In genomic region chr7:69757990-69758430, GRCh38 we compare ENCODE assay signal across 16 cellular contexts.
DNase-seq lines count a peak whose midpoint lies in the region; ATAC-seq, FAIRE-seq and TF ChIP-seq lines count a peak whose summit lies in the region.
"Had no signal": no experiment of that assay in that cellular context is flagged by ENCODE, and none has a peak within 500 bp of the region (broad histone marks: within the 10 kb centered on the region; RNA-seq: fewer than 3 reads in every experiment).

No MANE protein-coding gene starts in this region.

- H3K9ac ChIP-seq in IMR-90 (ENCODE audit: low read depth, low read length) (no peak overlapping the region), GM12878 (ENCODE audit: control insufficient read depth, insufficient read depth, low read length) (no peak overlapping the region), neural progenitor cell (no peak overlapping the region)
- H3K9ac ChIP-seq: SK-N-SH had no signal

- H4K5ac ChIP-seq in IMR-90 (ENCODE audit: low read depth, low read length) = no peak overlapping the region

- no peaks in the 10 kb centered on the region for H4K20me1 ChIP-seq in IMR-90 (ENCODE audit: insufficient read depth, low read length)
- no peaks in the 10 kb centered on the region for H4K20me1 ChIP-seq in GM12878 (ENCODE audit: control insufficient read depth, insufficient read depth)
- H4K20me1 ChIP-seq in neural progenitor cell (ENCODE audit: low read depth) = peaks cover 44% of the 10 kb centered on the region

- no peak overlapping the region for H2AFZ ChIP-seq in IMR-90 (replicated peaks; ENCODE audit: low read length, poor library complexity)
- H2AFZ ChIP-seq in GM12878 (ENCODE audit: control insufficient read depth, low read depth, low read length) = no peak overlapping the region
- H2AFZ ChIP-seq in neural progenitor cell (replicated peaks) = no peak overlapping the region

- H3K14ac ChIP-seq in IMR-90 (replicated peaks; ENCODE audit: low read depth, low read length) = no peak overlapping the region

- no peak for TF ChIP-seq POLR2A in IMR-90 (IDR thresholded peaks at IDR 0.05; ENCODE audit: low read depth, low read length)
- TF ChIP-seq POLR2A in GM12878 (IDR thresholded peaks at IDR 0.05; ENCODE audit: low read depth, low read length) = no peak

- H3K36me3 ChIP-seq in IMR-90 (ENCODE audit: control insufficient read depth, insufficient read depth, low read length) (no peaks in the 10 kb centered on the region), GM12878 (ENCODE audit: control insufficient read depth in 2 of 2, insufficient read depth in 2 of 2, low read length in 1 of 2) (no peaks in the 10 kb centered on the region), neural progenitor cell (no peaks in the 10 kb centered on the region)
- H3K36me3 ChIP-seq: thoracic aorta had no signal

- H3K9me1 ChIP-seq in IMR-90 (ENCODE audit: insufficient read depth, low read length) = no peaks in the 10 kb centered on the region

- TF ChIP-seq RAD21 in IMR-90 (IDR thresholded peaks at IDR 0.05; ENCODE audit: low read length) = no peak
- TF ChIP-seq RAD21 in GM12878 (IDR thresholded peaks at IDR 0.05; ENCODE audit: insufficient read depth, low read depth, low read length) = no peak

- no peak overlapping the region for H2AK9ac ChIP-seq in IMR-90 (replicated peaks; ENCODE audit: low read depth, low read length, poor library complexity)

- DNase-seq in GM03348 (ENCODE audit: low spot score) (peak; percentile 40), IMR-90 (no peak), GM12878 (ENCODE audit: low read depth, low spot score) (no peak), neural progenitor cell (ENCODE audit: low spot score) (no peak), urothelium cell line (ENCODE audit: low spot score) (no peak)
- DNase-seq: activated CD4-positive, alpha-beta T cell treated with anti-CD3 and anti-CD28 coated beads for 4 hours; activated CD8-positive, alpha-beta memory T cell treated with anti-CD3 and anti-CD28 coated beads, Interleukin-2, amount 50 U/mL, for 4 hours; activated naive CD4-positive, alpha-beta T cell treated with anti-CD3 and anti-CD28 coated beads, Interleukin-2, amount 10 ng/mL, durations not matched to agents 7 days and 5 days; body of pancreas; NCI-H1436 treated with DMSO at 0.1 percent for 48 hours; NCI-H510A treated with DMSO at 0.1 percent for 48 hours; SK-N-SH; stimulated activated CD4-positive, alpha-beta T cell treated with anti-CD3 and anti-CD28 coated beads, Interleukin-4, amount 100 ng/mL, for 4 hours had no signal

- H3K4me1 ChIP-seq in IMR-90 (ENCODE audit: control insufficient read depth, insufficient read depth, low read length) (no peaks in the 10 kb centered on the region), GM12878 (ENCODE audit: control insufficient read depth, insufficient read depth, low read length) (peaks cover under 1% of the 10 kb centered on the region), neural progenitor cell (peaks cover 46% of the 10 kb centered on the region)
- H3K4me1 ChIP-seq: body of pancreas had no signal

- TF ChIP-seq EP300 in GM12878 (IDR thresholded peaks at IDR 0.05; ENCODE audit: borderline replicate concordance in 1 of 2, control insufficient read depth in 1 of 2, low read depth in 2 of 2, low read length in 2 of 2) = 0 out of 4 replicates have a peak, but pooled peaks of 1 of the 2 experiments have one; percentile 25

- H3K4ac ChIP-seq in IMR-90 (ENCODE audit: low read depth, low read length) = no peak overlapping the region

- H3K79me1 ChIP-seq in IMR-90 (ENCODE audit: low read depth in 1 of 2, low read length in 2 of 2) = no peaks in the 10 kb centered on the region

- no peak overlapping the region for H3K4me3 Mint-ChIP-seq in neural progenitor cell
- H3K4me3 Mint-ChIP-seq: activated naive CD4-positive, alpha-beta T cell treated with anti-CD3 and anti-CD28 coated beads, Interleukin-2, amount 10 ng/mL, durations not matched to agents 7 days and 5 days had no signal

- H2AK5ac ChIP-seq in IMR-90 (ENCODE audit: low read depth, low read length) = no peak overlapping the region

- no peak overlapping the region for H3K56ac ChIP-seq in IMR-90 (ENCODE audit: extremely low read depth, insufficient read depth, low read length)

- peaks cover 19% of the 10 kb centered on the region for H3F3A ChIP-seq in neural progenitor cell (ENCODE audit: low read depth)

- no peak overlapping the region for H2BK5ac ChIP-seq in IMR-90 (ENCODE audit: low read depth, low read length, poor library complexity, severe bottlenecking)

- RAD21 ChIA-PET in GM12878 (lab: Charles Lee; ENCODE audit: unreplicated experiment) = interaction anchor here (0.8 to 2.3 kb wide), 3 partner anchors 19 to 67 kb away, joined by 3 to 17 read pairs (median 5); no protein-coding TSS in a partner anchor

- no peak overlapping the region for H3K23ac ChIP-seq in IMR-90 (ENCODE audit: low read depth, low read length)

- H3K27me3 ChIP-seq in IMR-90 (ENCODE audit: control insufficient read depth, insufficient read depth, low read length) = no peaks in the 10 kb centered on the region
- no peaks in the 10 kb centered on the region for H3K27me3 ChIP-seq in GM12878 (replicated peaks in 1 of 2; ENCODE audit: control insufficient read depth in 2 of 2, insufficient read depth in 2 of 2, low read length in 1 of 2)
- H3K27me3 ChIP-seq in neural progenitor cell = no peaks in the 10 kb centered on the region
- H3K27me3 ChIP-seq: body of pancreas had no signal

- POLR2A ChIA-PET in IMR-90 (lab: Charles Lee; ENCODE audit: unreplicated experiment) = no interaction called here
- POLR2A ChIA-PET in GM12878 (lab: Charles Lee) = no interaction called here

- intact Hi-C loops in IMR-90 (cut with micrococcal nuclease) (no loop called here), GM12878 (cut with micrococcal nuclease; ENCODE audit: unreplicated experiment) (no loop called here)

- no peak overlapping the region for H2BK15ac ChIP-seq in IMR-90 (ENCODE audit: low read depth, low read length)

- FAIRE-seq in GM12878 (lab: Jason Lieb, UNC) = no peak
- no peak for FAIRE-seq in urothelium cell line (lab: Jason Lieb, UNC)

- H2BK20ac ChIP-seq in IMR-90 (ENCODE audit: low read depth, low read length) = no peak overlapping the region

- H3K4me2 ChIP-seq in IMR-90 (ENCODE audit: low read depth, low read length) (no peak overlapping the region), GM12878 (ENCODE audit: control insufficient read depth, insufficient read depth) (peak overlapping the region; percentile 19; the same call in 1 of the 2 replicates), neural progenitor cell (peak overlapping the region; percentile 53)
- H3K4me2 ChIP-seq: SK-N-SH had no signal

- ATAC-seq in IMR-90 (ENCODE audit: low read depth) (peak; percentile 66), GM12878 (peak; percentile 76), HG02642 (IDR thresholded peaks at IDR 0.05; ENCODE audit: poor library complexity, unreplicated experiment) (no peak), HG03175 (IDR thresholded peaks at IDR 0.05; ENCODE audit: unreplicated experiment) (no peak)
- ATAC-seq: body of pancreas had no signal

- CTCF ChIA-PET in IMR-90 (lab: Yijun Ruan, JAX) = no interaction called here
- CTCF ChIA-PET in GM12878 (lab: Yijun Ruan, JAX) = interaction anchor here (1.0 to 1.7 kb wide), 4 partner anchors 11 to 42 kb away, joined by 3 to 6 read pairs (median 3); no protein-coding TSS in a partner anchor

- H3K18ac ChIP-seq in IMR-90 (ENCODE audit: low read depth, low read length) = no peak overlapping the region

- H3K4me3 ChIP-seq in IMR-90 (ENCODE audit: insufficient read depth, low read depth, low read length) (no peak overlapping the region), GM12878 (no peak overlapping the region), neural progenitor cell (no peak overlapping the region)
- H3K4me3 ChIP-seq: body of pancreas, thoracic aorta had no signal

- H3K9me3 Mint-ChIP-seq in neural progenitor cell = no peaks in the 10 kb centered on the region
- H3K9me3 Mint-ChIP-seq: activated naive CD4-positive, alpha-beta T cell treated with anti-CD3 and anti-CD28 coated beads, Interleukin-2, amount 10 ng/mL, durations not matched to agents 7 days and 5 days had no signal

- no peak overlapping the region for H4K8ac ChIP-seq in IMR-90 (ENCODE audit: low read depth in 2 of 2, low read length in 2 of 2)

- BruUV-seq in IMR-90 (replicated peaks; lab: Mats Ljungman, UMichigan) (no TSS peak), GM12878 (replicated peaks; lab: Mats Ljungman, UMichigan) (no TSS peak)

- H3K27ac Mint-ChIP-seq in neural progenitor cell = peak overlapping the region; percentile 55
- H3K27ac Mint-ChIP-seq: activated naive CD4-positive, alpha-beta T cell treated with anti-CD3 and anti-CD28 coated beads, Interleukin-2, amount 10 ng/mL, durations not matched to agents 7 days and 5 days had no signal

- no peak overlapping the region for H4K91ac ChIP-seq in IMR-90 (ENCODE audit: insufficient read depth, low read depth, low read length)

- peaks cover 68% of the 10 kb centered on the region for H3K4me1 Mint-ChIP-seq in neural progenitor cell
- H3K4me1 Mint-ChIP-seq: activated naive CD4-positive, alpha-beta T cell treated with anti-CD3 and anti-CD28 coated beads, Interleukin-2, amount 10 ng/mL, durations not matched to agents 7 days and 5 days had no signal

- in situ Hi-C loops in IMR-90 (cut with MboI; ENCODE audit: low sequenced_read_pairs) = no loop called here
- in situ Hi-C loops in GM12878 (cut with MboI) = no loop called here

- no CpG with 5 or more reads among the region's 1 CpG for WGBS in IMR-90 (ENCODE audit: extremely low coverage in 2 of 2, insufficient read length in 1 of 2), 2 experiments
- WGBS in GM12878 (ENCODE audit: insufficient coverage, insufficient replicate concordance, low lambda C conversion rate, missing lambda C conversion rate) = 0% methylated on average over 1 of the region's 1 CpG

- no peaks in the 10 kb centered on the region for H3K36me3 Mint-ChIP-seq in neural progenitor cell
- H3K36me3 Mint-ChIP-seq: activated naive CD4-positive, alpha-beta T cell treated with anti-CD3 and anti-CD28 coated beads, Interleukin-2, amount 10 ng/mL, durations not matched to agents 7 days and 5 days had no signal

- no peak overlapping the region for H3K27ac ChIP-seq in IMR-90 (ENCODE audit: insufficient read depth, low read length)
- H3K27ac ChIP-seq in GM12878 (ENCODE audit: control insufficient read depth, insufficient read depth) = no peak overlapping the region
- H3K27ac ChIP-seq in neural progenitor cell = peak overlapping the region; percentile 8
- H3K27ac ChIP-seq: body of pancreas, thoracic aorta had no signal

- no peaks in the 10 kb centered on the region for H3K27me3 Mint-ChIP-seq in neural progenitor cell (ENCODE audit: insufficient read depth, low read depth)
- H3K27me3 Mint-ChIP-seq: activated naive CD4-positive, alpha-beta T cell treated with anti-CD3 and anti-CD28 coated beads, Interleukin-2, amount 10 ng/mL, durations not matched to agents 7 days and 5 days had no signal

- SMC1A ChIA-PET in GM12878 (lab: Charles Lee; ENCODE audit: uncharacterized antibody, unreplicated experiment) = interaction anchor here (0.8 to 2.3 kb wide), 8 partner anchors 9 to 83 kb away, joined by 3 to 12 read pairs (median 3); no protein-coding TSS in a partner anchor

- H3K9me3 ChIP-seq in IMR-90 (ENCODE audit: control insufficient read depth, insufficient read depth, low read length) (no peaks in the 10 kb centered on the region), GM12878 (replicated peaks; ENCODE audit: control insufficient read depth, insufficient read depth, low read length) (no peaks in the 10 kb centered on the region), neural progenitor cell (ENCODE audit: low read depth) (no peaks in the 10 kb centered on the region)
- H3K9me3 ChIP-seq: body of pancreas, SK-N-SH, thoracic aorta had no signal

- dilution Hi-C loops in IMR-90 (cut with HindIII; ENCODE audit: low sequenced_read_pairs, unreplicated experiment) = no loop called here

- TF ChIP-seq CTCF in IMR-90 (conservative IDR thresholded peaks at IDR 0.05; ENCODE audit: low read depth, low read length) (no peak), GM12878 (IDR thresholded peaks at IDR 0.05 in 2 of 3, conservative IDR thresholded peaks at IDR 0.05 in 1 of 3; ENCODE audit: control insufficient read depth in 2 of 3, extremely low read depth in 1 of 3, insufficient read depth in 1 of 3, low read depth in 3 of 3, low read length in 3 of 3) (no peak), neural progenitor cell (IDR thresholded peaks at IDR 0.05) (no peak)

- H3K79me2 ChIP-seq in GM12878 (ENCODE audit: control insufficient read depth, insufficient read depth, low read length) = no peaks in the 10 kb centered on the region
- no peaks in the 10 kb centered on the region for H3K79me2 ChIP-seq in neural progenitor cell (ENCODE audit: low read depth)

- no peak overlapping the region for H2BK120ac ChIP-seq in IMR-90 (ENCODE audit: low read depth, low read length)

Comparison
In these comparisons a context has a peak if more than half of its experiments do, and no peak if none do; other contexts are left out.
1. ATAC-seq: peak in IMR-90 (single experiment) and GM12878 (single experiment); none in HG02642 (single experiment) and HG03175 (single experiment).